Comparison of ENCODE assay signal across 1 cellular context in the genomic region with DNA sequence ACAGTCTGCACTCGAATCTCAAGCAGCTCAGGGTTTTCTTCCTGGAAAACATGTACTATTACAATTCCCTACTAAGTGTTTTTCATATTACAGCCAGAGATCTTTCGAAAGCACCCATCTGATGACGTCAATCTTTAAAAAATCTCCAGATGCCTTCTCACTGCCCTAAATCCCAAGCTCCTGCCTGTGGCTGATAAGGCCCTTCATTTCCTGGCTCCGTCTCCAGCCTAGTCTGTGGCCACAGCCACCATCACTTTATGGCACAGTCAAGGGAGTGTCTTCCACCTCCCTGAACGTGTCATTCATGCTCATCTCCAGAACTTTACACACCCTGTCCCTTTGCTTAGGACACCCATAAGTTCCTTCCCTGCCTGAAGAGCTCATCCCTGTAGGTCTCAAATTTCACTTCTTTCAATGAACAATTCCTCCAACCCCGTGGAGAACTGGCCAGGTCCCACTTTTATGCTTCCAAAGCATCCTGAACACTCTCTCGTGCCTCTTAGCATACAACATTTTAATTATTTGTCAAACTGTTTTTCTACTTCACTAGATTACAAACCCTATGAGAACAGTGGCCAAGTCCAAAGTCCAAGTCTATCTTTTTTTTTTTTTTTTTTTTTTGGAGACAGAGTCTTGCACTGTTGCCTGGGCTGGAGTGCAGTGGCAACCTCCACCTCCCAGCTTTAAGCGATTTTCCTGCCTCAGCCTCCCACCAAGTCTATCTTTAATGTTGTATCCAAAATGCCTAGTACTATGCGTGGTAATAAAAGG.
TF ChIP-seq lines count a peak whose summit lies in the region.

No MANE protein-coding gene starts in this region.

TF ChIP-seq in K562, 482 proteins besides CTCF, POLR2A, EP300 and RAD21 (continued from another document and continues in another):
- TF ChIP-seq, protein P1, sequence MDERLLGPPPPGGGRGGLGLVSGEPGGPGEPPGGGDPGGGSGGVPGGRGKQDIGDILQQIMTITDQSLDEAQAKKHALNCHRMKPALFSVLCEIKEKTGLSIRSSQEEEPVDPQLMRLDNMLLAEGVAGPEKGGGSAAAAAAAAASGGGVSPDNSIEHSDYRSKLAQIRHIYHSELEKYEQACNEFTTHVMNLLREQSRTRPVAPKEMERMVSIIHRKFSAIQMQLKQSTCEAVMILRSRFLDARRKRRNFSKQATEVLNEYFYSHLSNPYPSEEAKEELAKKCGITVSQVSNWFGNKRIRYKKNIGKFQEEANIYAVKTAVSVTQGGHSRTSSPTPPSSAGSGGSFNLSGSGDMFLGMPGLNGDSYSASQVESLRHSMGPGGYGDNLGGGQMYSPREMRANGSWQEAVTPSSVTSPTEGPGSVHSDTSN (CRISPR knock-in tag; IDR thresholded peaks at IDR 0.05; ENCODE audit: low read depth), result no peak
- TF ChIP-seq, protein P1 (tag; conservative IDR thresholded peaks at IDR 0.05; ENCODE audit: low read depth), result peak; percentile 39; the same call in 1 of the 2 replicates
- TF ChIP-seq BRCA1 (IDR thresholded peaks at IDR 0.05) (no peak), BRCA1 (CRISPR knock-in tag; IDR thresholded peaks at IDR 0.05) (no peak), ZNF263 (CRISPR knock-in tag; IDR thresholded peaks at IDR 0.05; ENCODE audit: borderline replicate concordance) (no peak), FOXM1 (IDR thresholded peaks at IDR 0.05; ENCODE audit: low read depth) (peak; percentile 73), FOXM1 (CRISPR knock-in tag; IDR thresholded peaks at IDR 0.05; ENCODE audit: low read depth) (no peak), POLR2G (IDR thresholded peaks at IDR 0.05; ENCODE audit: low read depth, low read length) (no peak), ZNF354B (CRISPR knock-in tag; IDR thresholded peaks at IDR 0.05) (no peak), CXXC5 (CRISPR knock-in tag; IDR thresholded peaks at IDR 0.05) (peak; percentile 66), BACH1 (tag; IDR thresholded peaks at IDR 0.05) (no peak), CBX3 (IDR thresholded peaks at IDR 0.05; ENCODE audit: borderline replicate concordance in 1 of 2, low read length in 2 of 2) (no peak), DPF2 (IDR thresholded peaks at IDR 0.05) (peak; percentile 93), CEBPB (tag; IDR thresholded peaks at IDR 0.05) (peak; percentile 80), PTTG1 (tag; IDR thresholded peaks at IDR 0.05; ENCODE audit: low read depth) (no peak), NONO (IDR thresholded peaks at IDR 0.05; ENCODE audit: low read depth in 2 of 2, low read length in 1 of 2) (no peak), TEAD2 (tag; IDR thresholded peaks at IDR 0.05) (no peak), TFAM (CRISPR knock-in tag; conservative IDR thresholded peaks at IDR 0.05) (no peak), RHOXF2B (CRISPR knock-in tag; conservative IDR thresholded peaks at IDR 0.05) (no peak), JUNB (CRISPR knock-in tag; conservative IDR thresholded peaks at IDR 0.05) (0 out of 2 replicates have a peak, but pooled peaks have one; percentile 45), KLF16 (IDR thresholded peaks at IDR 0.05) (peak; percentile 49; the same call in 1 of the 2 replicates), ZNF584 (CRISPR knock-in tag; IDR thresholded peaks at IDR 0.05; ENCODE audit: low read depth) (peak; percentile 81)
- TF ChIP-seq, protein P2, sequence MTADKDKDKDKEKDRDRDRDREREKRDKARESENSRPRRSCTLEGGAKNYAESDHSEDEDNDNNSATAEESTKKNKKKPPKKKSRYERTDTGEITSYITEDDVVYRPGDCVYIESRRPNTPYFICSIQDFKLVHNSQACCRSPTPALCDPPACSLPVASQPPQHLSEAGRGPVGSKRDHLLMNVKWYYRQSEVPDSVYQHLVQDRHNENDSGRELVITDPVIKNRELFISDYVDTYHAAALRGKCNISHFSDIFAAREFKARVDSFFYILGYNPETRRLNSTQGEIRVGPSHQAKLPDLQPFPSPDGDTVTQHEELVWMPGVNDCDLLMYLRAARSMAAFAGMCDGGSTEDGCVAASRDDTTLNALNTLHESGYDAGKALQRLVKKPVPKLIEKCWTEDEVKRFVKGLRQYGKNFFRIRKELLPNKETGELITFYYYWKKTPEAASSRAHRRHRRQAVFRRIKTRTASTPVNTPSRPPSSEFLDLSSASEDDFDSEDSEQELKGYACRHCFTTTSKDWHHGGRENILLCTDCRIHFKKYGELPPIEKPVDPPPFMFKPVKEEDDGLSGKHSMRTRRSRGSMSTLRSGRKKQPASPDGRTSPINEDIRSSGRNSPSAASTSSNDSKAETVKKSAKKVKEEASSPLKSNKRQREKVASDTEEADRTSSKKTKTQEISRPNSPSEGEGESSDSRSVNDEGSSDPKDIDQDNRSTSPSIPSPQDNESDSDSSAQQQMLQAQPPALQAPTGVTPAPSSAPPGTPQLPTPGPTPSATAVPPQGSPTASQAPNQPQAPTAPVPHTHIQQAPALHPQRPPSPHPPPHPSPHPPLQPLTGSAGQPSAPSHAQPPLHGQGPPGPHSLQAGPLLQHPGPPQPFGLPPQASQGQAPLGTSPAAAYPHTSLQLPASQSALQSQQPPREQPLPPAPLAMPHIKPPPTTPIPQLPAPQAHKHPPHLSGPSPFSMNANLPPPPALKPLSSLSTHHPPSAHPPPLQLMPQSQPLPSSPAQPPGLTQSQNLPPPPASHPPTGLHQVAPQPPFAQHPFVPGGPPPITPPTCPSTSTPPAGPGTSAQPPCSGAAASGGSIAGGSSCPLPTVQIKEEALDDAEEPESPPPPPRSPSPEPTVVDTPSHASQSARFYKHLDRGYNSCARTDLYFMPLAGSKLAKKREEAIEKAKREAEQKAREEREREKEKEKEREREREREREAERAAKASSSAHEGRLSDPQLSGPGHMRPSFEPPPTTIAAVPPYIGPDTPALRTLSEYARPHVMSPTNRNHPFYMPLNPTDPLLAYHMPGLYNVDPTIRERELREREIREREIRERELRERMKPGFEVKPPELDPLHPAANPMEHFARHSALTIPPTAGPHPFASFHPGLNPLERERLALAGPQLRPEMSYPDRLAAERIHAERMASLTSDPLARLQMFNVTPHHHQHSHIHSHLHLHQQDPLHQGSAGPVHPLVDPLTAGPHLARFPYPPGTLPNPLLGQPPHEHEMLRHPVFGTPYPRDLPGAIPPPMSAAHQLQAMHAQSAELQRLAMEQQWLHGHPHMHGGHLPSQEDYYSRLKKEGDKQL (CRISPR knock-in tag; IDR thresholded peaks at IDR 0.05; ENCODE audit: borderline replicate concordance), result no peak
- TF ChIP-seq, protein P3, sequence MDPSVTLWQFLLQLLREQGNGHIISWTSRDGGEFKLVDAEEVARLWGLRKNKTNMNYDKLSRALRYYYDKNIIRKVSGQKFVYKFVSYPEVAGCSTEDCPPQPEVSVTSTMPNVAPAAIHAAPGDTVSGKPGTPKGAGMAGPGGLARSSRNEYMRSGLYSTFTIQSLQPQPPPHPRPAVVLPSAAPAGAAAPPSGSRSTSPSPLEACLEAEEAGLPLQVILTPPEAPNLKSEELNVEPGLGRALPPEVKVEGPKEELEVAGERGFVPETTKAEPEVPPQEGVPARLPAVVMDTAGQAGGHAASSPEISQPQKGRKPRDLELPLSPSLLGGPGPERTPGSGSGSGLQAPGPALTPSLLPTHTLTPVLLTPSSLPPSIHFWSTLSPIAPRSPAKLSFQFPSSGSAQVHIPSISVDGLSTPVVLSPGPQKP (CRISPR knock-in tag; IDR thresholded peaks at IDR 0.05), result no peak
- TF ChIP-seq, protein P4, sequence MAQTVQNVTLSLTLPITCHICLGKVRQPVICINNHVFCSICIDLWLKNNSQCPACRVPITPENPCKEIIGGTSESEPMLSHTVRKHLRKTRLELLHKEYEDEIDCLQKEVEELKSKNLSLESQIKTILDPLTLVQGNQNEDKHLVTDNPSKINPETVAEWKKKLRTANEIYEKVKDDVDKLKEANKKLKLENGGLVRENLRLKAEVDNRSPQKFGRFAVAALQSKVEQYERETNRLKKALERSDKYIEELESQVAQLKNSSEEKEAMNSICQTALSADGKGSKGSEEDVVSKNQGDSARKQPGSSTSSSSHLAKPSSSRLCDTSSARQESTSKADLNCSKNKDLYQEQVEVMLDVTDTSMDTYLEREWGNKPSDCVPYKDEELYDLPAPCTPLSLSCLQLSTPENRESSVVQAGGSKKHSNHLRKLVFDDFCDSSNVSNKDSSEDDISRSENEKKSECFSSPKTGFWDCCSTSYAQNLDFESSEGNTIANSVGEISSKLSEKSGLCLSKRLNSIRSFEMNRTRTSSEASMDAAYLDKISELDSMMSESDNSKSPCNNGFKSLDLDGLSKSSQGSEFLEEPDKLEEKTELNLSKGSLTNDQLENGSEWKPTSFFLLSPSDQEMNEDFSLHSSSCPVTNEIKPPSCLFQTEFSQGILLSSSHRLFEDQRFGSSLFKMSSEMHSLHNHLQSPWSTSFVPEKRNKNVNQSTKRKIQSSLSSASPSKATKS (CRISPR knock-in tag; IDR thresholded peaks at IDR 0.05), result no peak
- TF ChIP-seq, protein P5, sequence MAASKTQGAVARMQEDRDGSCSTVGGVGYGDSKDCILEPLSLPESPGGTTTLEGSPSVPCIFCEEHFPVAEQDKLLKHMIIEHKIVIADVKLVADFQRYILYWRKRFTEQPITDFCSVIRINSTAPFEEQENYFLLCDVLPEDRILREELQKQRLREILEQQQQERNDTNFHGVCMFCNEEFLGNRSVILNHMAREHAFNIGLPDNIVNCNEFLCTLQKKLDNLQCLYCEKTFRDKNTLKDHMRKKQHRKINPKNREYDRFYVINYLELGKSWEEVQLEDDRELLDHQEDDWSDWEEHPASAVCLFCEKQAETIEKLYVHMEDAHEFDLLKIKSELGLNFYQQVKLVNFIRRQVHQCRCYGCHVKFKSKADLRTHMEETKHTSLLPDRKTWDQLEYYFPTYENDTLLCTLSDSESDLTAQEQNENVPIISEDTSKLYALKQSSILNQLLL (CRISPR knock-in tag; IDR thresholded peaks at IDR 0.05; ENCODE audit: borderline replicate concordance), result no peak
- TF ChIP-seq, protein P6, sequence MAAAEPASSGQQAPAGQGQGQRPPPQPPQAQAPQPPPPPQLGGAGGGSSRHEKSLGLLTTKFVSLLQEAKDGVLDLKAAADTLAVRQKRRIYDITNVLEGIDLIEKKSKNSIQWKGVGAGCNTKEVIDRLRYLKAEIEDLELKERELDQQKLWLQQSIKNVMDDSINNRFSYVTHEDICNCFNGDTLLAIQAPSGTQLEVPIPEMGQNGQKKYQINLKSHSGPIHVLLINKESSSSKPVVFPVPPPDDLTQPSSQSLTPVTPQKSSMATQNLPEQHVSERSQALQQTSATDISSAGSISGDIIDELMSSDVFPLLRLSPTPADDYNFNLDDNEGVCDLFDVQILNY (CRISPR knock-in tag; IDR thresholded peaks at IDR 0.05), result no peak
- TF ChIP-seq, protein P7, sequence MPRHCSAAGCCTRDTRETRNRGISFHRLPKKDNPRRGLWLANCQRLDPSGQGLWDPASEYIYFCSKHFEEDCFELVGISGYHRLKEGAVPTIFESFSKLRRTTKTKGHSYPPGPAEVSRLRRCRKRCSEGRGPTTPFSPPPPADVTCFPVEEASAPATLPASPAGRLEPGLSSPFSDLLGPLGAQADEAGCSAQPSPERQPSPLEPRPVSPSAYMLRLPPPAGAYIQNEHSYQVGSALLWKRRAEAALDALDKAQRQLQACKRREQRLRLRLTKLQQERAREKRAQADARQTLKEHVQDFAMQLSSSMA (CRISPR knock-in tag; IDR thresholded peaks at IDR 0.05), result no peak
- TF ChIP-seq, protein P8, sequence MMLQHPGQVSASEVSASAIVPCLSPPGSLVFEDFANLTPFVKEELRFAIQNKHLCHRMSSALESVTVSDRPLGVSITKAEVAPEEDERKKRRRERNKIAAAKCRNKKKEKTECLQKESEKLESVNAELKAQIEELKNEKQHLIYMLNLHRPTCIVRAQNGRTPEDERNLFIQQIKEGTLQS (IDR thresholded peaks at IDR 0.05), result peak; percentile 97
- TF ChIP-seq, protein P8 (CRISPR knock-in tag; conservative IDR thresholded peaks at IDR 0.05), result 0 out of 2 replicates have a peak, but pooled peaks have one; percentile 47
